ENCODE assay signal across 1 cellular context in genomic region chr19:8245869-8246835, GRCh38.
TF ChIP-seq lines count a peak whose summit lies in the region.

No MANE protein-coding gene starts in this region.

TF ChIP-seq in liver, 16 proteins besides CTCF, POLR2A, EP300 and RAD21 (continued from another document):
- peak; percentile 63 for TF ChIP-seq FOXA2 (IDR thresholded peaks at IDR 0.05)
- no peak for TF ChIP-seq MAX (IDR thresholded peaks at IDR 0.05)
- peak; percentile 90 for TF ChIP-seq YY1 (IDR thresholded peaks at IDR 0.05)
- TF ChIP-seq NR2F2 (IDR thresholded peaks at IDR 0.05) = no peak
- TF ChIP-seq HNF4A (conservative IDR thresholded peaks at IDR 0.05) = peak; percentile 54 to 66
- TF ChIP-seq EGR1 (IDR thresholded peaks at IDR 0.05; ENCODE audit: low read depth in 2 of 2) = peak in 1 of 2 donors; percentile 67
